ENCODE assay signal across 20 cellular contexts in genomic region chr6:69976591-69977090, GRCh38.
DNase-seq lines count a peak whose midpoint lies in the region; ATAC-seq and TF ChIP-seq lines count a peak whose summit lies in the region.
"Had no signal": no experiment of that assay in that cellular context is flagged by ENCODE, and none has a peak within 500 bp of the region (broad histone marks: within the 10 kb centered on the region; RNA-seq: fewer than 3 reads in every experiment).

No MANE protein-coding gene starts in this region.

- no peak for TF ChIP-seq CTCF in foreskin keratinocyte (conservative IDR thresholded peaks at IDR 0.05)

- no peak overlapping the region for H3K4ac ChIP-seq in mesendoderm (ENCODE audit: low read depth, low read length)

- no peaks in the 10 kb centered on the region for H3K79me1 ChIP-seq in mesendoderm (ENCODE audit: low read length)

- H3K56ac ChIP-seq in mesendoderm (ENCODE audit: low read length) = no peak overlapping the region

- H3K4me2 ChIP-seq in mesendoderm (ENCODE audit: low read length) = no peak overlapping the region
- H3K4me2 ChIP-seq: BLaER1 treated with 17β-estradiol and CSF1 and Interleukin-3, amounts not matched to agents 10 nM and 100 nM; KMS-11 had no signal

- H3K4me1 ChIP-seq in foreskin keratinocyte = no peaks in the 10 kb centered on the region
- H3K4me1 ChIP-seq in mesendoderm (ENCODE audit: control insufficient read depth, low read depth, low read length) = no peaks in the 10 kb centered on the region
- H3K4me1 ChIP-seq: BLaER1 treated with 17β-estradiol and CSF1 and Interleukin-3, amounts not matched to agents 10 nM and 100 nM; Peyer's patch; SJSA1 had no signal

- WGBS in mesendoderm (ENCODE audit: extremely low coverage, insufficient coverage, low lambda C conversion rate) = no CpG with 5 or more reads among the region's 4 CpGs

- no peaks in the 10 kb centered on the region for H3K36me3 ChIP-seq in mesendoderm (ENCODE audit: control insufficient read depth, insufficient read depth, low read length)
- H3K36me3 ChIP-seq: BLaER1 treated with 17β-estradiol and CSF1 and Interleukin-3, amounts not matched to agents 10 nM and 100 nM; Peyer's patch; SJSA1 had no signal

- H3K27ac ChIP-seq in foreskin keratinocyte = peak overlapping the region; percentile 14
- H3K27ac ChIP-seq in mesendoderm (ENCODE audit: low read depth, low read length) = no peak overlapping the region
- H3K27ac ChIP-seq: BLaER1 treated with 17β-estradiol and CSF1 and Interleukin-3, amounts not matched to agents 10 nM and 100 nM; KMS-11; Peyer's patch; SJSA1 had no signal

- no peak overlapping the region for H2BK15ac ChIP-seq in mesendoderm (replicated peaks; ENCODE audit: low read depth)

- DNase-seq in DMS53 treated with DMSO at 0.1 percent for 48 hours (lab: John Stamatoyannopoulos, UW; ENCODE audit: unreplicated experiment) = peak; percentile 64
- peak; percentile 20 for DNase-seq in SK-MEL-5 (ENCODE audit: low read depth, low spot score)
- DNase-seq in foreskin keratinocyte = peak in 1 of 2 donors; percentile 12
- DNase-seq in mesendoderm = peak; percentile 79
- DNase-seq in middle frontal gyrus (ENCODE audit: extremely low spot score, low spot score) = no peak
- DNase-seq in activated gamma-delta T cell (lab: John Stamatoyannopoulos, UW) = no peak
- DNase-seq in AML-193 (lab: John Stamatoyannopoulos, UW) = no peak
- no peak for DNase-seq in left cardiac atrium
- DNase-seq: CD8-positive, alpha-beta memory T cell; DMS79 treated with DMSO at 0.1 percent for 48 hours; GOT3; NCI-H1417 treated with DMSO at 0.1 percent for 48 hours; NCI-H1930; NCI-H345; NCI-H69; NK-92 treated with Interleukin-12 subunit alpha and Interleukin-12 subunit beta, amount 100 ng/mL, for 24 hours; Peyer's patch had no signal

- no peak overlapping the region for H3K4me3 ChIP-seq in mesendoderm (ENCODE audit: low read length)
- H3K4me3 ChIP-seq: BLaER1 treated with 17β-estradiol and CSF1 and Interleukin-3, amounts not matched to agents 10 nM and 100 nM; Peyer's patch; SJSA1 had no signal

- H3K23ac ChIP-seq in mesendoderm (ENCODE audit: low read length) = no peak overlapping the region

- H3K9ac ChIP-seq in mesendoderm (ENCODE audit: low read length) = no peak overlapping the region
- H3K9ac ChIP-seq: BLaER1 treated with 17β-estradiol and CSF1 and Interleukin-3, amounts not matched to agents 10 nM and 100 nM; KMS-11 had no signal

- no peak overlapping the region for H4K5ac ChIP-seq in mesendoderm (ENCODE audit: low read length)

- H3K27me3 ChIP-seq in foreskin keratinocyte (peaks cover 4% of the 10 kb centered on the region), mesendoderm (ENCODE audit: insufficient read depth, low read length, poor library complexity) (no peaks in the 10 kb centered on the region)
- H3K27me3 ChIP-seq: BLaER1 treated with 17β-estradiol and CSF1 and Interleukin-3, amounts not matched to agents 10 nM and 100 nM; Peyer's patch; SJSA1 had no signal

- no peaks in the 10 kb centered on the region for H3K79me2 ChIP-seq in mesendoderm (ENCODE audit: control insufficient read depth, insufficient read depth, low read length)

- no peak overlapping the region for H4K8ac ChIP-seq in mesendoderm (ENCODE audit: low read depth, low read length)

- H2BK5ac ChIP-seq in mesendoderm (ENCODE audit: low read length) = no peak overlapping the region

- in situ Hi-C loops in SK-MEL-5 (cut with HindIII; ENCODE audit: low pct_unique_long_range_greater_than_20kb, low sequenced_read_pairs) = no loop called here

- H2AK5ac ChIP-seq in mesendoderm (ENCODE audit: low read length) = no peak overlapping the region

- H3K18ac ChIP-seq in mesendoderm (ENCODE audit: low read length) = no peak overlapping the region

- ATAC-seq in foreskin keratinocyte (peak; percentile 44), left cardiac atrium (no peak)

- no peak overlapping the region for H2BK120ac ChIP-seq in mesendoderm (ENCODE audit: low read depth, low read length)

- intact Hi-C loops in left cardiac atrium (cut with DNase I) = no loop called here

Comparison
In these comparisons a context has a peak if more than half of its experiments do, and no peak if none do; other contexts are left out.
1. DNase-seq: peak in DMS53 treated with DMSO at 0.1 percent for 48 hours (single experiment), SK-MEL-5 (single experiment) and mesendoderm (single experiment); none in middle frontal gyrus (single experiment), activated gamma-delta T cell (single experiment), AML-193 (0 of 2) and left cardiac atrium (single experiment).